In the genomic region with DNA sequence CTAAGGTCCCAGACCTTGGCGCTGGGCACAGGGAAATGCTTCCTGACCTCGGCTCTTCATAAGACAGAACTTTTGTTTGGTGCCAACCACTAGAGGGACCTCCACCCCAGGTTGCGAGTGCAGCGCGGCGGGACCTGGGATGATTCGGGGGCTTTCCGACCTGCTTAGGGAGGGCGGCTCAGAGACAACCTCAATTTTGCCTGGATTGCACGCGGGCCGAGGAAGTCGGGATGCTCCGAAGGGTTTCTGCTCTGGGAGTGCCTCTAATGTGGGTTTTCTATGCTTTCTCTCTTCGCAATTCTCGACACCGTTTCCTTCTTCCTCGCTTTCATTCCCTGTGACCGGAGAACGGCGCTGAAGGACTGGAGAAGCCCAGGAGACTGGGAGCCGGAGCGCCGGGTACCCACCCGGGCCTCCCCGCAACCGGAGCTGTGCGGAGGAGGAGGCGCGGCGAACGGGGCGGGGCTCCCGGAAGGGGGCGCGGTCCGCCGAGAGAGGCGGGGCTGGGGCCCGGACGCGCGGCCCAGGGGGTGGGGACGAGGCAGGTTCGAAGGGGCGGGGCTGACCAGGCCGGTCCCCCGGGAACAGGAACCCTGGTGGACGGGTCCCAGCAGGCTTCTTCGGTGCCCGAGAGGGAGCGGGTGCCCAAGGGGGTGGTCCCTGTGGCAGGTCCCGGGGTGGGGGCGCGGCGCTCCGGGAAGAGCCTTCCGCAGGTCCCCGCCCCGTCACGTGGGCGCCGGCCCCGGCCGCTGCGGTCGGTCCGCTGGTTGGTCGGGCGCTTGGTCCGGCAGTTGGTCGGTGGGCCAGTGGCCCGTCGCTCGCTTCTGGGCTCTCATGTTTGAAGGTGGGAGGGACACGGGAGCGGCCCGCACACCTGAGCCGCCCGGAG, we compare ENCODE assay signal across 7 cellular contexts. TPM values are rescaled to one million over a fixed set of nuclear protein-coding genes. Genes with fewer than 3 reads are reported as not detected.
DNase-seq lines count a peak whose midpoint lies in the region; ATAC-seq and TF ChIP-seq lines count a peak whose summit lies in the region.

A gene (plus strand): TSS at position 790 of the 889 bp plus-strand sequence. CDS start 35,477 bp downstream, outside the sequence.

- dilution Hi-C loops in mammary epithelial cell (cut with HindIII; ENCODE audit: low sequenced_read_pairs), result no loop called here

- peak within 1 kb of the TSS; percentile 67 to 85 (median 80) for H3K4me3 ChIP-seq in mammary epithelial cell (replicated peaks in 1 of 3; ENCODE audit: insufficient read depth in 1 of 3, low read depth in 2 of 3, low read length in 3 of 3)
- peak within 1 kb of the TSS; percentile 67 for H3K4me3 ChIP-seq in smooth muscle cell

- H3K4me2 ChIP-seq in mammary epithelial cell (ENCODE audit: insufficient read depth, low read depth, low read length) (peak within 1 kb of the TSS; percentile 100), smooth muscle cell (peak within 1 kb of the TSS; percentile 96)

- H3K9ac ChIP-seq in mammary epithelial cell (ENCODE audit: insufficient read depth, low read length), result peak within 1 kb of the TSS; percentile 29
- H3K9ac ChIP-seq in smooth muscle cell (ENCODE audit: low read depth), result peak within 1 kb of the TSS; percentile 26

- H3K27ac ChIP-seq in VCaP (peak within 1 kb of the TSS; percentile 85), mammary epithelial cell (ENCODE audit: insufficient read depth, low read depth, low read length) (peak within 1 kb of the TSS; percentile 47), smooth muscle cell (ENCODE audit: low read depth) (peak within 1 kb of the TSS; percentile 28)

- H3K36me3 ChIP-seq in mammary epithelial cell (ENCODE audit: insufficient read depth, low read length) (no peaks in the 10 kb centered on the region), smooth muscle cell (ENCODE audit: low read depth) (no peaks in the 10 kb centered on the region)

- H3K79me2 ChIP-seq in mammary epithelial cell (ENCODE audit: insufficient read depth, low read length), result no peaks in the 10 kb centered on the region
- H3K79me2 ChIP-seq in smooth muscle cell (ENCODE audit: low read depth), result peaks cover 10% of the 10 kb centered on the region

- intact Hi-C loops in mammary epithelial cell (cut with micrococcal nuclease), result loop anchor here (1.0 to 10.0 kb wide), 5 partner anchors 57 to 471 kb away; a partner anchor contains a TSS

- H4K20me1 ChIP-seq in mammary epithelial cell (ENCODE audit: insufficient read depth, low read length) (no peaks in the 10 kb centered on the region), smooth muscle cell (ENCODE audit: low read depth) (no peaks in the 10 kb centered on the region)

- H3K36me3 Mint-ChIP-seq in immature natural killer cell, result no peaks in the 10 kb centered on the region

- peak within 1 kb of the TSS; percentile 90 to 97 (median 96) for H3K4me3 Mint-ChIP-seq in immature natural killer cell

- H3K9me3 ChIP-seq in mammary epithelial cell (replicated peaks; ENCODE audit: insufficient read depth, low read length), result no peaks in the 10 kb centered on the region
- H3K9me3 ChIP-seq in smooth muscle cell (replicated peaks; ENCODE audit: low read depth), result no peaks in the 10 kb centered on the region

- H3F3A ChIP-seq in smooth muscle cell (ENCODE audit: low read depth), result no peaks in the 10 kb centered on the region

- in situ Hi-C loops in mammary epithelial cell (cut with MboI; ENCODE audit: low sequenced_read_pairs in 2 of 2), result no loop called here

- peak within 1 kb of the TSS; percentile 90 to 98 (median 95) for H3K27ac Mint-ChIP-seq in immature natural killer cell

- H3K4me1 ChIP-seq in mammary epithelial cell (ENCODE audit: insufficient read depth, low read length), result peaks cover 18% of the 10 kb centered on the region
- peaks cover 12% of the 10 kb centered on the region for H3K4me1 ChIP-seq in smooth muscle cell (ENCODE audit: low read depth)

- H3K27me3 Mint-ChIP-seq in immature natural killer cell (ENCODE audit: low read depth in 3 of 3), result peaks cover 3 to 5% (median 3%) of the 10 kb centered on the region in 3 donors

- peak; percentile 75 for DNase-seq in NCI-H1092 treated with DMSO at 0.1 percent for 48 hours (lab: John Stamatoyannopoulos, UW)
- peak; percentile 64 for DNase-seq in mammary epithelial cell
- DNase-seq in immature natural killer cell, result peak; percentile 84 to 87 (median 87)
- DNase-seq in smooth muscle cell (lab: John Stamatoyannopoulos, UW; ENCODE audit: unreplicated experiment), result peak; percentile 83

- TSS peak; percentile 37 for BruUV-seq in mammary epithelial cell (replicated peaks; lab: Mats Ljungman, UMichigan)

- under 1% methylated on average over 18 of the region's 80 CpGs for WGBS in mammary epithelial cell (ENCODE audit: low coverage, missing lambda C conversion rate)
- WGBS in smooth muscle cell (ENCODE audit: low lambda C conversion rate), result 1% methylated on average over 58 of the region's 80 CpGs

- H3K27me3 ChIP-seq in mammary epithelial cell (ENCODE audit: insufficient read depth, low read length), result no peaks in the 10 kb centered on the region
- H3K27me3 ChIP-seq in smooth muscle cell (ENCODE audit: low read depth), result no peaks in the 10 kb centered on the region

- peaks cover 28 to 39% of the 10 kb centered on the region in 2 donors for H3K4me1 Mint-ChIP-seq in immature natural killer cell

- H3K9me3 Mint-ChIP-seq in immature natural killer cell, result no peaks in the 10 kb centered on the region

- CTCF ChIA-PET in mammary epithelial cell (lab: Charles Lee; ENCODE audit: low non-redundant PET), result interaction anchor here (0.6 to 0.7 kb wide), 5 partner anchors 22 to 680 kb away, joined by 3 to 6 read pairs (median 3); no protein-coding TSS in a partner anchor

- H2AFZ ChIP-seq in mammary epithelial cell (ENCODE audit: low read depth, low read length) (peak within 1 kb of the TSS; percentile 98), smooth muscle cell (ENCODE audit: low read depth) (peak within 1 kb of the TSS; percentile 92)

- peak; percentile 80 for TF ChIP-seq CTCF in VCaP (conservative IDR thresholded peaks at IDR 0.05)
- TF ChIP-seq CTCF in mammary epithelial cell (conservative IDR thresholded peaks at IDR 0.05 in 1 of 2, IDR thresholded peaks at IDR 0.05 in 1 of 2; ENCODE audit: extremely low read depth in 1 of 2, insufficient read depth in 1 of 2, low read depth in 1 of 2, low read length in 2 of 2), result peak; percentile 74 to 87
- peak; percentile 59 for TF ChIP-seq CTCF in smooth muscle cell (IDR thresholded peaks at IDR 0.05; ENCODE audit: borderline replicate concordance, insufficient read depth, poor library complexity, severe bottlenecking)

- ATAC-seq in GM18499 (IDR thresholded peaks at IDR 0.05; ENCODE audit: insufficient read depth, unreplicated experiment), result peak; percentile 36
- ATAC-seq in HG02610 (IDR thresholded peaks at IDR 0.05; ENCODE audit: unreplicated experiment), result peak; percentile 74

RNA-seq across cellular contexts. Expression of the gene that starts here (rescaled TPM):
- total RNA-seq in mammary epithelial cell, result 1 to 10 TPM; 8.3 to 8.4 TPM
- polyA plus RNA-seq in mammary epithelial cell, result 2.5 TPM
- 47.1 TPM for polyA minus RNA-seq in mammary epithelial cell
- polyA plus RNA-seq in immature natural killer cell, result 1 to 10 TPM in 2 of 3 donors, under 1 TPM in 1; 0.52 to 5.3 (median 1.9) TPM
- 9.8 and 17.1 TPM in 2 replicates for total RNA-seq in smooth muscle cell
- 16.4 and 20.2 TPM in 2 replicates for polyA plus RNA-seq in smooth muscle cell

Comparison
In these comparisons a context has a peak if more than half of its experiments do, and no peak if none do; other contexts are left out.
1. Peak in every context shown above with its lines: DNase-seq, ATAC-seq, H3K4me3 ChIP-seq and H3K27ac ChIP-seq.
2. H3K27ac ChIP-seq: peak in every context shown above with its lines; median percentile 85 in VCaP; 47 in mammary epithelial cell; 28 in smooth muscle cell.